ENCODE assay signal across 15 cellular contexts in genomic region chr3:126102530-126102951, GRCh38. TPM values are rescaled to one million over a fixed set of nuclear protein-coding genes. Genes with fewer than 3 reads are reported as not detected.
DNase-seq lines count a peak whose midpoint lies in the region; ATAC-seq, FAIRE-seq and TF ChIP-seq lines count a peak whose summit lies in the region.
"Had no signal": no experiment of that assay in that cellular context is flagged by ENCODE, and none has a peak within 500 bp of the region (broad histone marks: within the 10 kb centered on the region; RNA-seq: fewer than 3 reads in every experiment).

No MANE protein-coding gene starts in this region.

- H3K79me2 ChIP-seq in endothelial cell of umbilical vein (ENCODE audit: control insufficient read depth, insufficient read depth, low read length), result no peaks in the 10 kb centered on the region

- H4K20me1 ChIP-seq in endothelial cell of umbilical vein (replicated peaks; ENCODE audit: control insufficient read depth, extremely low read depth, insufficient read depth, low read length), result no peaks in the 10 kb centered on the region

- TF ChIP-seq CTCF in endothelial cell of umbilical vein (IDR thresholded peaks at IDR 0.05; ENCODE audit: extremely low read depth in 1 of 2, insufficient read depth in 1 of 2, low read depth in 1 of 2, low read length in 2 of 2) (no peak), lower leg skin (IDR thresholded peaks at IDR 0.05) (no peak), suprapubic skin (IDR thresholded peaks at IDR 0.05) (no peak)

- intact Hi-C loops in endothelial cell of umbilical vein (cut with micrococcal nuclease) (no loop called here), lower leg skin (cut with DNase I; ENCODE audit: low total_unique reads) (no loop called here)

- H2AFZ ChIP-seq in endothelial cell of umbilical vein (ENCODE audit: low read depth, low read length), result no peak overlapping the region

- DNase-seq in LHCN-M2 (ENCODE audit: low read depth) (peak; percentile 19), endothelial cell of umbilical vein (ENCODE audit: low read depth, low spot score) (peak; percentile 26), lower leg skin (ENCODE audit: low spot score in 2 of 2) (peak; percentile 16 to 86), suprapubic skin (ENCODE audit: low spot score in 2 of 2) (no peak), T-helper 1 cell (no peak), NCI-H510A (lab: John Stamatoyannopoulos, UW) (no peak)
- DNase-seq: activated naive CD8-positive, alpha-beta T cell treated with anti-CD3 and anti-CD28 coated beads, Interleukin-2, amount 10 ng/mL, durations not matched to agents 7 days and 5 days; effector CD4-positive, alpha-beta T cell; GDM1; NCI-H146; stimulated activated CD4-positive, alpha-beta T cell treated with anti-CD3 and anti-CD28 coated beads, Interleukin-4, amount 100 ng/mL, for 24 hours; stimulated activated naive CD4-positive, alpha-beta T cell treated with Interleukin-2 at 50 U/mL for 16 hours had no signal

- ATAC-seq in HG02970 (IDR thresholded peaks at IDR 0.05; ENCODE audit: low FRiP score, unreplicated experiment) (no peak), GM18517 (IDR thresholded peaks at IDR 0.05; ENCODE audit: unreplicated experiment) (no peak)
- ATAC-seq: CD8-positive, alpha-beta T cell had no signal

- H3K27me3 ChIP-seq in endothelial cell of umbilical vein (ENCODE audit: control insufficient read depth in 2 of 2, insufficient read depth in 2 of 2, low read length in 2 of 2) (peaks cover 3 to 4% of the 10 kb centered on the region in 2 experiments), suprapubic skin (no peaks in the 10 kb centered on the region)

- no peaks in the 10 kb centered on the region for H3K9me1 ChIP-seq in endothelial cell of umbilical vein (replicated peaks; ENCODE audit: control insufficient read depth, extremely low read depth, insufficient read depth, low read length)

- FAIRE-seq in endothelial cell of umbilical vein (lab: Jason Lieb, UNC), result no peak

- dilution Hi-C loops in endothelial cell of umbilical vein (cut with MboI; ENCODE audit: extremely low pct_ligation_motif_present, low sequenced_read_pairs), result no loop called here

- H3K9ac ChIP-seq in endothelial cell of umbilical vein (replicated peaks; ENCODE audit: extremely low read depth, insufficient read depth, low read length), result no peak overlapping the region

- TF ChIP-seq POLR2A in endothelial cell of umbilical vein (IDR thresholded peaks at IDR 0.05; ENCODE audit: low read depth, low read length) (no peak), lower leg skin (IDR thresholded peaks at IDR 0.05) (no peak), suprapubic skin (IDR thresholded peaks at IDR 0.05) (no peak)

- H3K9me3 ChIP-seq in endothelial cell of umbilical vein (replicated peaks; ENCODE audit: control insufficient read depth, insufficient read depth, low read length), result no peaks in the 10 kb centered on the region
- no peaks in the 10 kb centered on the region for H3K9me3 ChIP-seq in suprapubic skin

- no peak overlapping the region for H3K4me3 ChIP-seq in endothelial cell of umbilical vein (replicated peaks in 1 of 3; ENCODE audit: insufficient read depth in 1 of 3, low read depth in 1 of 3, low read length in 3 of 3)
- no peak overlapping the region for H3K4me3 ChIP-seq in lower leg skin (ENCODE audit: low read depth, poor library complexity, severe bottlenecking)
- H3K4me3 ChIP-seq in suprapubic skin, result no peak overlapping the region

- H3K36me3 ChIP-seq in endothelial cell of umbilical vein (ENCODE audit: control insufficient read depth in 2 of 2, extremely low read depth in 1 of 2, insufficient read depth in 2 of 2, low read length in 2 of 2) (no peaks in the 10 kb centered on the region), suprapubic skin (no peaks in the 10 kb centered on the region)

- H3K4me1 ChIP-seq in endothelial cell of umbilical vein (ENCODE audit: control insufficient read depth, extremely low read depth, insufficient read depth, low read length) (no peaks in the 10 kb centered on the region), suprapubic skin (peaks cover 12% of the 10 kb centered on the region)

- H3K27ac ChIP-seq in endothelial cell of umbilical vein (ENCODE audit: insufficient read depth, low read depth, low read length), result no peak overlapping the region
- H3K27ac ChIP-seq in suprapubic skin, result peak overlapping the region; percentile 31

- TF ChIP-seq EP300 in suprapubic skin (IDR thresholded peaks at IDR 0.05), result no peak

- H3K4me2 ChIP-seq in endothelial cell of umbilical vein (ENCODE audit: insufficient read depth, low read length), result no peak overlapping the region

- 15 to 19% methylated on average over 5 of the region's 5 CpGs for WGBS in lower leg skin, 2 donors
- WGBS in suprapubic skin, result 26% methylated on average over 5 of the region's 5 CpGs

- BruUV-seq in endothelial cell of umbilical vein (replicated peaks; lab: Mats Ljungman, UMichigan), result no TSS peak

- POLR2A ChIA-PET in endothelial cell of umbilical vein (lab: Charles Lee), result no interaction called here

- CTCF ChIA-PET in endothelial cell of umbilical vein (lab: Charles Lee), result interaction anchor here (1.0 to 1.4 kb wide), 3 partner anchors 14 to 27 kb away, joined by 3 to 5 read pairs (median 3); no protein-coding TSS in a partner anchor

TF ChIP-seq in endothelial cell of umbilical vein, 7 proteins besides CTCF, POLR2A, EP300 and RAD21:
- TF ChIP-seq POLR2AphosphoS5 (IDR thresholded peaks at IDR 0.05; ENCODE audit: insufficient read depth, low read depth, low read length) (no peak), MYC (IDR thresholded peaks at IDR 0.05; ENCODE audit: low read depth, low read length) (no peak), FOS (IDR thresholded peaks at IDR 0.05; ENCODE audit: borderline replicate concordance, insufficient read depth, low read length) (no peak), MAX (IDR thresholded peaks at IDR 0.05; ENCODE audit: insufficient read depth, insufficient read length) (no peak), EZH2 (IDR thresholded peaks at IDR 0.05; ENCODE audit: borderline replicate concordance, low read depth, low read length, severe bottlenecking) (no peak), GATA2 (IDR thresholded peaks at IDR 0.05; ENCODE audit: insufficient read depth, insufficient read length, low read depth, low read length) (no peak)

RNA-seq across cellular contexts. Expression of gene SLC41A3, which starts 18.6 kb away (rescaled TPM):
- total RNA-seq in LHCN-M2 (2014; rRNA removed) (41.2 and 45.6 TPM in 2 replicates), endothelial cell of umbilical vein (47.1 and 52.5 TPM in 2 replicates), lower leg skin (10 to 100 TPM; 31.6 to 41.1 (median 37.3) TPM), suprapubic skin (10 to 100 TPM; 32.3 to 51.3 (median 44.0) TPM)
- polyA plus RNA-seq in LHCN-M2 (2012), result 43.7 TPM
- 118 and 129 TPM in 2 replicates for polyA plus RNA-seq in endothelial cell of umbilical vein
- 81.9 and 87.0 TPM in 2 replicates for polyA plus RNA-seq in endothelial cell of umbilical vein (2011; cell fraction: cytosol; rRNA removed)
- 111 and 132 TPM in 2 replicates for polyA plus RNA-seq in endothelial cell of umbilical vein (2011; cell fraction: nucleus; rRNA removed)
- 39.8 and 58.5 TPM in 2 replicates for polyA plus RNA-seq in endothelial cell of umbilical vein (2012)
- polyA minus RNA-seq in endothelial cell of umbilical vein, result 89.6 and 103 TPM in 2 replicates
- 32.2 TPM for polyA minus RNA-seq in endothelial cell of umbilical vein (2011; cell fraction: cytosol; rRNA and poly(A)+ RNA removed)
- 34.2 and 46.8 TPM in 2 replicates for polyA minus RNA-seq in endothelial cell of umbilical vein (2011; cell fraction: nucleus; rRNA and poly(A)+ RNA removed)

Comparison
In these comparisons a context has a peak if more than half of its experiments do, and no peak if none do; other contexts are left out.
1. DNase-seq: peak in LHCN-M2 (single experiment), endothelial cell of umbilical vein (single experiment) and lower leg skin (2 of 2); none in suprapubic skin (0 of 2), T-helper 1 cell (0 of 5) and NCI-H510A (single experiment).